In genomic region chr2:129758461-129759185, GRCh38 we compare ENCODE assay signal across 9 cellular contexts.
DNase-seq lines count a peak whose midpoint lies in the region; ATAC-seq and TF ChIP-seq lines count a peak whose summit lies in the region.
"Had no signal": no experiment of that assay in that cellular context is flagged by ENCODE, and none has a peak within 500 bp of the region (broad histone marks: within the 10 kb centered on the region; RNA-seq: fewer than 3 reads in every experiment).

No MANE protein-coding gene starts in this region.

- no peak for DNase-seq in activated naive CD8-positive, alpha-beta T cell treated with anti-CD3 and anti-CD28 coated beads for 36 hours
- no peak for DNase-seq in activated naive CD8-positive, alpha-beta T cell treated with anti-CD3 and anti-CD28 coated beads, Interleukin-2, amount 50 U/mL, for 24 hours
- peak; percentile 2 for DNase-seq in fibroblast of the aortic adventitia (ENCODE audit: low read depth)
- no peak for DNase-seq in uterus
- no peak for DNase-seq in iPS-NIHi7 (ENCODE audit: extremely low spot score)
- DNase-seq: CD4-positive, CD25-positive, alpha-beta regulatory T cell had no signal

- no peaks in the 10 kb centered on the region for H3K9me3 Mint-ChIP-seq in activated naive CD8-positive, alpha-beta T cell treated with anti-CD3 and anti-CD28 coated beads for 36 hours
- no peaks in the 10 kb centered on the region for H3K9me3 Mint-ChIP-seq in activated naive CD8-positive, alpha-beta T cell treated with anti-CD3 and anti-CD28 coated beads, Interleukin-2, amount 50 U/mL, for 24 hours
- H3K9me3 Mint-ChIP-seq: CD4-positive, CD25-positive, alpha-beta regulatory T cell had no signal

- H3K9ac ChIP-seq in muscle layer of colon (ENCODE audit: low read length) = peak overlapping the region; percentile 37

- H3K27ac Mint-ChIP-seq in activated naive CD8-positive, alpha-beta T cell treated with anti-CD3 and anti-CD28 coated beads for 36 hours = no peak overlapping the region
- no peak overlapping the region for H3K27ac Mint-ChIP-seq in activated naive CD8-positive, alpha-beta T cell treated with anti-CD3 and anti-CD28 coated beads, Interleukin-2, amount 50 U/mL, for 24 hours
- H3K27ac Mint-ChIP-seq: CD4-positive, CD25-positive, alpha-beta regulatory T cell had no signal

- H3K4me3 Mint-ChIP-seq in activated naive CD8-positive, alpha-beta T cell treated with anti-CD3 and anti-CD28 coated beads for 36 hours = peak overlapping the region; percentile 35
- no peak overlapping the region for H3K4me3 Mint-ChIP-seq in activated naive CD8-positive, alpha-beta T cell treated with anti-CD3 and anti-CD28 coated beads, Interleukin-2, amount 50 U/mL, for 24 hours

- no peaks in the 10 kb centered on the region for H3K36me3 ChIP-seq in muscle layer of colon (ENCODE audit: insufficient read depth, low read length)
- H3K36me3 ChIP-seq in uterus = no peaks in the 10 kb centered on the region

- no peaks in the 10 kb centered on the region for H3K36me3 Mint-ChIP-seq in activated naive CD8-positive, alpha-beta T cell treated with anti-CD3 and anti-CD28 coated beads for 36 hours
- H3K36me3 Mint-ChIP-seq in activated naive CD8-positive, alpha-beta T cell treated with anti-CD3 and anti-CD28 coated beads, Interleukin-2, amount 50 U/mL, for 24 hours (ENCODE audit: low read depth) = no peaks in the 10 kb centered on the region
- H3K36me3 Mint-ChIP-seq: CD4-positive, CD25-positive, alpha-beta regulatory T cell had no signal

- H3K27me3 ChIP-seq in muscle layer of colon (ENCODE audit: control insufficient read depth in 1 of 2, insufficient read depth in 2 of 2, low read length in 2 of 2) (no peaks in the 10 kb centered on the region), uterus (no peaks in the 10 kb centered on the region)

- H3K4me1 ChIP-seq in muscle layer of colon (ENCODE audit: insufficient read depth, low read length) = peaks cover 15% of the 10 kb centered on the region
- no peaks in the 10 kb centered on the region for H3K4me1 ChIP-seq in uterus

- no peaks in the 10 kb centered on the region for H3K9me3 ChIP-seq in muscle layer of colon (ENCODE audit: low read length)
- H3K9me3 ChIP-seq in uterus = no peaks in the 10 kb centered on the region

- TF ChIP-seq CTCF in fibroblast of the aortic adventitia (IDR thresholded peaks at IDR 0.05; ENCODE audit: insufficient read depth, low read length) (no peak), uterus (IDR thresholded peaks at IDR 0.05) (no peak)

- no peak for ATAC-seq in activated naive CD8-positive, alpha-beta T cell treated with anti-CD3 and anti-CD28 coated beads, Interleukin-2, amount 50 U/mL, for 24 hours
- no peak for ATAC-seq in HG02798 (IDR thresholded peaks at IDR 0.05; ENCODE audit: poor library complexity, unreplicated experiment)
- ATAC-seq in GM19463 (IDR thresholded peaks at IDR 0.05; ENCODE audit: unreplicated experiment) = no peak

- H3K4me1 Mint-ChIP-seq in activated naive CD8-positive, alpha-beta T cell treated with anti-CD3 and anti-CD28 coated beads for 36 hours = no peaks in the 10 kb centered on the region
- H3K4me1 Mint-ChIP-seq in activated naive CD8-positive, alpha-beta T cell treated with anti-CD3 and anti-CD28 coated beads, Interleukin-2, amount 50 U/mL, for 24 hours = no peaks in the 10 kb centered on the region
- H3K4me1 Mint-ChIP-seq: CD4-positive, CD25-positive, alpha-beta regulatory T cell had no signal

- H3K27ac ChIP-seq in muscle layer of colon (ENCODE audit: low read depth, low read length) (no peak overlapping the region), uterus (no peak overlapping the region)

- TF ChIP-seq POLR2A in uterus (IDR thresholded peaks at IDR 0.05) = no peak

- intact Hi-C loops in uterus (cut with DNase I; ENCODE audit: low total_unique reads) = no loop called here

- H3K27me3 Mint-ChIP-seq in activated naive CD8-positive, alpha-beta T cell treated with anti-CD3 and anti-CD28 coated beads for 36 hours = no peaks in the 10 kb centered on the region
- no peaks in the 10 kb centered on the region for H3K27me3 Mint-ChIP-seq in activated naive CD8-positive, alpha-beta T cell treated with anti-CD3 and anti-CD28 coated beads, Interleukin-2, amount 50 U/mL, for 24 hours
- H3K27me3 Mint-ChIP-seq: CD4-positive, CD25-positive, alpha-beta regulatory T cell had no signal

- H3K4me3 ChIP-seq in fibroblast of the aortic adventitia (ENCODE audit: low read depth, low read length) = peak overlapping the region; percentile 50
- peak overlapping the region in 1 of 2 donors; percentile 63 for H3K4me3 ChIP-seq in muscle layer of colon (ENCODE audit: low read depth in 1 of 2, low read length in 2 of 2)
- H3K4me3 ChIP-seq in uterus = peak overlapping the region; percentile 9 to 26
